ENCODE assay signal across 8 cellular contexts in the genomic region with DNA sequence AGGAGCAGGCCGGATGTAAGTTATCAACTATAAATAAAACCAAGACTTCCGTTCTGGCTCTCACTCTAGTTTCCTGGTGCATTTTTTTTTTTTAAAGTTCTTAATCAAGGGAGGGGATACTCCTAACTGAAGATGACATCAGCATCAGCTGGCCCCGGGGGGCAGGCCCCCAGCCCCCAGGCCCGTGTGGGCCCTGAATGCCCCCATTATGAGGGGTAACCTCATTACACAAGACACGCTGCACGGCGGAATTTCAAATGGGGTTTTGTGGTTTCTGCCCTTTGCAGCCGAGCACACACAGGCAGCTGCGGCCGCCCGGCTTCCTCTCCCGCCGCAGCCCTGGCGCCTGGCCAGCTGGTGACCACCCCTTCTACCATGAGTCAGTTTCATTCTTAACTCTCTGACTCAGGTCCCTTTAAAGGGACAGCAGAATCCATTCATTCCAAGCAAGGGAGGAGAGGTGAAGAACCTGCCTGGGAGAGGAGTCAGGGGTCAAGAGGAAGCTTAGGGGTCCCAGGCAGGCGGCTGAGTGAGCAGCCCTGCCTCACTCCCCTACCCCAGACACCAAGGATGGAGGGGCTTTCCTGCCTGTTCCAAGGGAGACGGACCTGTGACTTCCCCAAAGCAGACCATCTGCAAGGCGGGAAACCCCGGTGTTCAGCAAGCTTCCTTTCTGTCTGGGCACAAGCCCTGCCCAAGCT. TPM values are rescaled to one million over a fixed set of nuclear protein-coding genes. Genes with fewer than 3 reads are reported as not detected.
DNase-seq lines count a peak whose midpoint lies in the region; ATAC-seq and TF ChIP-seq lines count a peak whose summit lies in the region.

No MANE protein-coding gene starts in this region.

- no peaks in the 10 kb centered on the region for H3K9me3 ChIP-seq in OCI-LY3 (ENCODE audit: insufficient read depth, low read length)

- ATAC-seq in GM18867 (IDR thresholded peaks at IDR 0.05; ENCODE audit: unreplicated experiment) = peak; percentile 60
- ATAC-seq in HG03097 (IDR thresholded peaks at IDR 0.05; ENCODE audit: low FRiP score, unreplicated experiment) = peak; percentile 37
- peak; percentile 55 for ATAC-seq in esophagus mucosa

- H3K79me2 ChIP-seq in OCI-LY3 (ENCODE audit: low read length) = no peaks in the 10 kb centered on the region

- H3K4me3 Mint-ChIP-seq in nephron = peak overlapping the region in 2 of 3 experiments; percentile 22 to 56

- H3K4me1 Mint-ChIP-seq in nephron = peaks cover 28% of the 10 kb centered on the region

- no peaks in the 10 kb centered on the region; the same call in 1 of the 2 replicates for H3K27me3 ChIP-seq in OCI-LY3 (ENCODE audit: low read depth, low read length)

- H3K4me3 ChIP-seq in OCI-LY3 (ENCODE audit: low read length) = peak overlapping the region; percentile 80

- peak overlapping the region; percentile 84 for H3K27ac ChIP-seq in OCI-LY3 (ENCODE audit: low read length)

- peaks cover 72% of the 10 kb centered on the region for H3K4me1 ChIP-seq in OCI-LY3 (ENCODE audit: low read length)

- peaks cover 21% of the 10 kb centered on the region for H3K27me3 Mint-ChIP-seq in nephron (ENCODE audit: low read depth)

- no peaks in the 10 kb centered on the region for H3K36me3 Mint-ChIP-seq in nephron (ENCODE audit: low read depth)

- DNase-seq in 8988T (peak; percentile 89), activated T-cell treated with anti-CD3 and anti-CD28 coated beads for 1 hour (ENCODE audit: low read depth) (peak; percentile 60)
- DNase-seq in stimulated activated naive CD4-positive, alpha-beta T cell (lab: John Stamatoyannopoulos, UW) = peak; percentile 17 to 62 (median 52)

- no peak overlapping the region for H2AFZ ChIP-seq in OCI-LY3 (ENCODE audit: low read depth, low read length)

- H3K27ac Mint-ChIP-seq in nephron = peak overlapping the region; percentile 73 to 97 (median 89)

- peak overlapping the region; percentile 75 for H3K9ac ChIP-seq in OCI-LY3 (ENCODE audit: low read length)

- peaks cover 8% of the 10 kb centered on the region for H3K36me3 ChIP-seq in OCI-LY3 (replicated peaks; ENCODE audit: low read depth, low read length)

- no peaks in the 10 kb centered on the region for H3K9me3 Mint-ChIP-seq in nephron

- TF ChIP-seq CTCF in OCI-LY3 (IDR thresholded peaks at IDR 0.05; ENCODE audit: low read depth, low read length) (no peak), nephron (IDR thresholded peaks at IDR 0.05; ENCODE audit: unreplicated experiment in 3 of 3) (no peak)

- peak overlapping the region; percentile 95 for H3K4me2 ChIP-seq in OCI-LY3 (ENCODE audit: low read length)

- no peaks in the 10 kb centered on the region for H4K20me1 ChIP-seq in OCI-LY3 (ENCODE audit: insufficient read depth, low read length)

RNA-seq across cellular contexts. Expression of gene MYEOV, which starts 3.4 kb away (rescaled TPM):
- 4.7 TPM for total RNA-seq in esophagus mucosa

Comparison
In these comparisons a context has a peak if more than half of its experiments do, and no peak if none do; other contexts are left out.
1. Peak in every context shown above with its lines: DNase-seq, ATAC-seq, H3K4me3 ChIP-seq and H3K27ac ChIP-seq.